ENCODE assay signal across 30 cellular contexts in genomic region chr2:151439127-151439526, GRCh38.
"Had no signal": no experiment of that assay in that cellular context is flagged by ENCODE, and none has a peak within 500 bp of the region (broad histone marks: within the 10 kb centered on the region; RNA-seq: fewer than 3 reads in every experiment).

No MANE protein-coding gene starts in this region.

- ATAC-seq: activated naive CD8-positive, alpha-beta T cell treated with anti-CD3 and anti-CD28 coated beads, Interleukin-2, amount 50 U/mL, for 24 hours; activated T-cell treated with anti-CD3 and anti-CD28 coated beads, Interleukin-2, amount 50 U/mL, for 72 hours; body of pancreas; effector memory CD8-positive, alpha-beta T cell; foreskin keratinocyte; gastrocnemius medialis had no signal

- H3K4me1 ChIP-seq: adrenal gland, body of pancreas, esophagus muscularis mucosa, foreskin keratinocyte, gastrocnemius medialis, heart left ventricle had no signal

- DNase-seq: activated CD4-positive, alpha-beta memory T cell treated with anti-CD3 and anti-CD28 coated beads, Interleukin-2, amount 10 ng/mL, durations not matched to agents 7 days and 5 days; activated CD4-positive, alpha-beta T cell treated with anti-CD3 and anti-CD28 coated beads for 4 hours; activated CD4-positive, alpha-beta T cell treated with anti-CD3 and anti-CD28 coated beads, Interleukin-2, amount 10 ng/mL, durations not matched to agents 7 days and 5 days; activated CD4-positive, alpha-beta T cell treated with anti-CD3 and anti-CD28 coated beads, Interleukin-2, amount 50 U/mL, for 4 hours; activated CD4-positive, CD25-positive, alpha-beta regulatory T cell; activated CD4-positive, CD25-positive, alpha-beta regulatory T cell treated with anti-CD3 and anti-CD28 coated beads, Interleukin-2, amount 50 U/mL, for 72 hours; activated CD8-positive, alpha-beta memory T cell treated with anti-CD3 and anti-CD28 coated beads, Interleukin-2, amount 50 U/mL, for 48 hours; activated gamma-delta T cell; activated naive CD4-positive, alpha-beta T cell; activated naive CD8-positive, alpha-beta T cell treated with anti-CD3 and anti-CD28 coated beads for 36 hours; activated naive CD8-positive, alpha-beta T cell treated with anti-CD3 and anti-CD28 coated beads, Interleukin-2, amount 50 U/mL, for 24 hours; activated T-cell treated with anti-CD3 and anti-CD28 coated beads for 4 hours; activated T-cell treated with anti-CD3 and anti-CD28 coated beads, Interleukin-2, amount 50 U/mL, for 24 hours; activated T-cell treated with anti-CD3 and anti-CD28 coated beads, Interleukin-2, amount 50 U/mL, for 72 hours; adrenal gland; amygdala; aorta; body of pancreas; caudate nucleus; cortex of kidney; dermis blood vessel endothelial cell; effector CD4-positive, alpha-beta T cell; effector memory CD8-positive, alpha-beta T cell; erythroblast; foreskin keratinocyte; gastrocnemius medialis; glutamatergic neuron; heart left ventricle; T-helper 2 cell had no signal

- H3K9me3 ChIP-seq: adrenal gland, body of pancreas, esophagus muscularis mucosa, gastrocnemius medialis, heart left ventricle had no signal

- H3K27ac ChIP-seq: adrenal gland, body of pancreas, esophagus muscularis mucosa, foreskin keratinocyte, gastrocnemius medialis, heart left ventricle had no signal

- H3K4me3 ChIP-seq: adrenal gland, body of pancreas, esophagus muscularis mucosa, gastrocnemius medialis, heart left ventricle had no signal

- H3K27me3 ChIP-seq: adrenal gland, body of pancreas, esophagus muscularis mucosa, foreskin keratinocyte, gastrocnemius medialis, heart left ventricle had no signal
